Comparison of ENCODE assay signal across 38 cellular contexts in genomic region chr3:151366993-151367392, GRCh38. TPM values are rescaled to one million over a fixed set of nuclear protein-coding genes. Genes with fewer than 3 reads are reported as not detected.
"Had no signal": no experiment of that assay in that cellular context is flagged by ENCODE, and none has a peak within 500 bp of the region (broad histone marks: within the 10 kb centered on the region; RNA-seq: fewer than 3 reads in every experiment).

No MANE protein-coding gene starts in this region.

- H3K27me3 ChIP-seq: ascending aorta, breast epithelium, cardiac muscle cell, colonic mucosa, esophagus squamous epithelium, gastroesophageal sphincter, heart right ventricle, hepatocyte had no signal

- H3K36me3 ChIP-seq: ascending aorta, breast epithelium, cardiac muscle cell, colonic mucosa, esophagus squamous epithelium, gastroesophageal sphincter, heart right ventricle, WERI-Rb-1 had no signal

- H3K27ac ChIP-seq: ascending aorta, breast epithelium, cardiac muscle cell, colonic mucosa, epithelial cell of prostate, esophagus squamous epithelium, gastroesophageal sphincter, heart right ventricle, hepatocyte, WERI-Rb-1 had no signal

- H3K36me3 Mint-ChIP-seq: activated CD4-positive, alpha-beta memory T cell treated with anti-CD3 and anti-CD28 coated beads for 36 hours; activated CD8-positive, alpha-beta memory T cell treated with anti-CD3 and anti-CD28 coated beads, Interleukin-2, amount 10 ng/mL, durations not matched to agents 7 days and 5 days; activated naive CD4-positive, alpha-beta T cell treated with anti-CD3 and anti-CD28 coated beads, Interleukin-2, amount 10 ng/mL, durations not matched to agents 7 days and 5 days; activated naive CD4-positive, alpha-beta T cell treated with anti-CD3 and anti-CD28 coated beads, Interleukin-2, amount 50 U/mL, for 72 hours; activated naive CD8-positive, alpha-beta T cell treated with anti-CD3 and anti-CD28 coated beads, Interleukin-2, amount 10 ng/mL, durations not matched to agents 7 days and 5 days had no signal

- H3K9me3 ChIP-seq: ascending aorta, breast epithelium, colonic mucosa, esophagus squamous epithelium, gastroesophageal sphincter, heart right ventricle had no signal

- DNase-seq: activated B cell treated with CpG ODN at 0.5 μM for 24 hours; activated CD4-positive, alpha-beta memory T cell treated with anti-CD3 and anti-CD28 coated beads for 36 hours; activated CD4-positive, alpha-beta T cell treated with anti-CD3 and anti-CD28 coated beads, Interleukin-2, amount 10 ng/mL, durations not matched to agents 24 days and 14 days; activated CD8-positive, alpha-beta memory T cell treated with anti-CD3 and anti-CD28 coated beads, Interleukin-2, amount 10 ng/mL, durations not matched to agents 7 days and 5 days; activated CD8-positive, alpha-beta memory T cell treated with anti-CD3 and anti-CD28 coated beads, Interleukin-2, amount 50 U/mL, for 4 hours; activated CD8-positive, alpha-beta T cell treated with anti-CD3 and anti-CD28 coated beads, Interleukin-2, amount 10 ng/mL, durations not matched to agents 7 days and 5 days; activated effector memory CD4-positive, alpha-beta T cell treated with anti-CD3 and anti-CD28 coated beads, Interleukin-2, amount 50 U/mL, for 16 hours; activated naive CD4-positive, alpha-beta T cell treated with anti-CD3 and anti-CD28 coated beads, Interleukin-2, amount 10 ng/mL, durations not matched to agents 7 days and 5 days; activated naive CD8-positive, alpha-beta T cell treated with anti-CD3 and anti-CD28 coated beads, Interleukin-2, amount 10 ng/mL, durations not matched to agents 7 days and 5 days; activated T-cell treated with anti-CD3 and anti-CD28 coated beads, Interleukin-2, amount 50 U/mL, for 1 hour; activated T-cell treated with anti-CD3 and anti-CD28 coated beads, Interleukin-2, amount 50 U/mL, for 48 hours; central memory CD4-positive, alpha-beta T cell; cerebellar nuclear complex; colonic mucosa; effector CD8-positive, alpha-beta T cell; esophagus squamous epithelium; foreskin melanocyte; heart right ventricle; T1000; WERI-Rb-1 had no signal

- H3K4me3 Mint-ChIP-seq: activated B cell treated with CpG ODN at 0.5 μM for 24 hours; activated CD4-positive, alpha-beta memory T cell treated with anti-CD3 and anti-CD28 coated beads for 36 hours; activated CD4-positive, alpha-beta T cell treated with anti-CD3 and anti-CD28 coated beads, Interleukin-2, amount 10 ng/mL, durations not matched to agents 24 days and 14 days; activated CD8-positive, alpha-beta memory T cell treated with anti-CD3 and anti-CD28 coated beads, Interleukin-2, amount 10 ng/mL, durations not matched to agents 7 days and 5 days; activated CD8-positive, alpha-beta T cell treated with anti-CD3 and anti-CD28 coated beads, Interleukin-2, amount 10 ng/mL, durations not matched to agents 7 days and 5 days; activated naive CD4-positive, alpha-beta T cell treated with anti-CD3 and anti-CD28 coated beads, Interleukin-2, amount 10 ng/mL, durations not matched to agents 7 days and 5 days; activated naive CD8-positive, alpha-beta T cell treated with anti-CD3 and anti-CD28 coated beads, Interleukin-2, amount 10 ng/mL, durations not matched to agents 7 days and 5 days; activated T-helper 1 cell treated with anti-CD3 and anti-CD28 coated beads, Interleukin-12 subunit alpha, Interleukin-12 subunit beta, Interleukin-2, Interleukin-4 antibody, amounts not matched to agents 30 ng/mL and 10 ng/mL and 1 ng/mL, durations not matched to agents 14 hours and 24 hours and 36 hours; brain had no signal

- H3K27me3 Mint-ChIP-seq: activated B cell treated with CpG ODN at 0.5 μM for 24 hours; activated CD8-positive, alpha-beta memory T cell treated with anti-CD3 and anti-CD28 coated beads, Interleukin-2, amount 10 ng/mL, durations not matched to agents 7 days and 5 days; activated naive CD4-positive, alpha-beta T cell treated with anti-CD3 and anti-CD28 coated beads, Interleukin-2, amount 10 ng/mL, durations not matched to agents 7 days and 5 days had no signal

- H2AFZ ChIP-seq: hepatocyte had no signal

- H3K4me1 ChIP-seq: ascending aorta, breast epithelium, colonic mucosa, esophagus squamous epithelium, gastroesophageal sphincter had no signal

- H3K4me3 ChIP-seq: ascending aorta, breast epithelium, cardiac muscle cell, colonic mucosa, esophagus squamous epithelium, gastroesophageal sphincter, heart right ventricle, hepatocyte had no signal

- ATAC-seq: activated CD4-positive, CD25-positive, alpha-beta regulatory T cell treated with anti-CD3 and anti-CD28 coated beads, Interleukin-2, amount 50 U/mL, for 24 hours; activated CD8-positive, alpha-beta memory T cell treated with anti-CD3 and anti-CD28 coated beads, Interleukin-2, amount 10 ng/mL, durations not matched to agents 7 days and 5 days; activated CD8-positive, alpha-beta T cell treated with anti-CD3 and anti-CD28 coated beads, Interleukin-2, amount 10 ng/mL, durations not matched to agents 7 days and 5 days; activated naive CD4-positive, alpha-beta T cell treated with anti-CD3 and anti-CD28 coated beads, Interleukin-2, amount 50 U/mL, for 72 hours; gastroesophageal sphincter; heart right ventricle had no signal

- H3K4me1 Mint-ChIP-seq: activated CD4-positive, alpha-beta T cell treated with anti-CD3 and anti-CD28 coated beads, Interleukin-2, amount 10 ng/mL, durations not matched to agents 24 days and 14 days; activated CD8-positive, alpha-beta memory T cell treated with anti-CD3 and anti-CD28 coated beads, Interleukin-2, amount 10 ng/mL, durations not matched to agents 7 days and 5 days; activated naive CD4-positive, alpha-beta T cell treated with anti-CD3 and anti-CD28 coated beads, Interleukin-2, amount 10 ng/mL, durations not matched to agents 7 days and 5 days; activated naive CD8-positive, alpha-beta T cell treated with anti-CD3 and anti-CD28 coated beads, Interleukin-2, amount 10 ng/mL, durations not matched to agents 7 days and 5 days had no signal

- H3K9me3 Mint-ChIP-seq: activated B cell treated with CpG ODN at 0.5 μM for 24 hours; activated CD4-positive, alpha-beta memory T cell treated with anti-CD3 and anti-CD28 coated beads for 36 hours; activated CD4-positive, alpha-beta T cell treated with anti-CD3 and anti-CD28 coated beads, Interleukin-2, amount 10 ng/mL, durations not matched to agents 24 days and 14 days; activated naive CD4-positive, alpha-beta T cell treated with anti-CD3 and anti-CD28 coated beads, Interleukin-2, amount 10 ng/mL, durations not matched to agents 7 days and 5 days; activated naive CD4-positive, alpha-beta T cell treated with anti-CD3 and anti-CD28 coated beads, Interleukin-2, amount 50 U/mL, for 72 hours; activated naive CD8-positive, alpha-beta T cell treated with anti-CD3 and anti-CD28 coated beads, Interleukin-2, amount 10 ng/mL, durations not matched to agents 7 days and 5 days; activated T-helper 1 cell treated with anti-CD3 and anti-CD28 coated beads, Interleukin-12 subunit alpha, Interleukin-12 subunit beta, Interleukin-2, Interleukin-4 antibody, amounts not matched to agents 30 ng/mL and 10 ng/mL and 1 ng/mL, durations not matched to agents 14 hours and 24 hours and 36 hours; activated T-helper 2 cell treated with anti-CD3 and anti-CD28 coated beads, Interferon-gamma antibody, Interleukin-2, Interleukin-4, amounts not matched to agents 10 μg/mL and 5 μg/mL and 100 μg/mL, durations not matched to agents 14 hours and 24 hours and 36 hours; brain had no signal

- H3K79me2 ChIP-seq: hepatocyte had no signal

- H3K4me2 ChIP-seq: hepatocyte had no signal

- H3K27ac Mint-ChIP-seq: activated B cell treated with CpG ODN at 0.5 μM for 24 hours; activated CD4-positive, alpha-beta memory T cell treated with anti-CD3 and anti-CD28 coated beads for 36 hours; activated CD4-positive, alpha-beta T cell treated with anti-CD3 and anti-CD28 coated beads, Interleukin-2, amount 10 ng/mL, durations not matched to agents 24 days and 14 days; activated CD8-positive, alpha-beta memory T cell treated with anti-CD3 and anti-CD28 coated beads, Interleukin-2, amount 10 ng/mL, durations not matched to agents 7 days and 5 days; activated CD8-positive, alpha-beta T cell treated with anti-CD3 and anti-CD28 coated beads, Interleukin-2, amount 10 ng/mL, durations not matched to agents 7 days and 5 days; activated naive CD4-positive, alpha-beta T cell treated with anti-CD3 and anti-CD28 coated beads, Interleukin-2, amount 10 ng/mL, durations not matched to agents 7 days and 5 days; activated naive CD4-positive, alpha-beta T cell treated with anti-CD3 and anti-CD28 coated beads, Interleukin-2, amount 50 U/mL, for 72 hours; activated naive CD8-positive, alpha-beta T cell treated with anti-CD3 and anti-CD28 coated beads, Interleukin-2, amount 10 ng/mL, durations not matched to agents 7 days and 5 days; activated T-helper 1 cell treated with anti-CD3 and anti-CD28 coated beads, Interleukin-12 subunit alpha, Interleukin-12 subunit beta, Interleukin-2, Interleukin-4 antibody, amounts not matched to agents 30 ng/mL and 10 ng/mL and 1 ng/mL, durations not matched to agents 14 hours and 24 hours and 36 hours; activated T-helper 2 cell treated with anti-CD3 and anti-CD28 coated beads, Interferon-gamma antibody, Interleukin-2, Interleukin-4, amounts not matched to agents 10 μg/mL and 5 μg/mL and 100 μg/mL, durations not matched to agents 14 hours and 24 hours and 36 hours; brain had no signal

RNA-seq across cellular contexts. Expression of gene P2RY12, which starts 17.6 kb away (rescaled TPM):
- total RNA-seq: activated CD4-positive, alpha-beta memory T cell treated with anti-CD3 and anti-CD28 coated beads for 36 hours; activated CD4-positive, alpha-beta T cell treated with anti-CD3 and anti-CD28 coated beads, Interleukin-2, amount 10 ng/mL, durations not matched to agents 24 days and 14 days; activated CD8-positive, alpha-beta memory T cell treated with anti-CD3 and anti-CD28 coated beads for 36 hours; activated CD8-positive, alpha-beta memory T cell treated with anti-CD3 and anti-CD28 coated beads, Interleukin-2, amount 10 ng/mL, durations not matched to agents 7 days and 5 days; activated CD8-positive, alpha-beta T cell treated with anti-CD3 and anti-CD28 coated beads, Interleukin-2, amount 10 ng/mL, durations not matched to agents 7 days and 5 days; activated naive CD4-positive, alpha-beta T cell treated with anti-CD3 and anti-CD28 coated beads, Interleukin-2, amount 50 U/mL, for 72 hours; activated naive CD8-positive, alpha-beta T cell treated with anti-CD3 and anti-CD28 coated beads, Interleukin-2, amount 10 ng/mL, durations not matched to agents 7 days and 5 days; activated T-helper 1 cell treated with anti-CD3 and anti-CD28 coated beads, Interleukin-12 subunit alpha, Interleukin-12 subunit beta, Interleukin-2, Interleukin-4 antibody, amounts not matched to agents 30 ng/mL and 10 ng/mL and 1 ng/mL, durations not matched to agents 14 hours and 24 hours and 36 hours; activated T-helper 2 cell treated with anti-CD3 and anti-CD28 coated beads, Interferon-gamma antibody, Interleukin-2, Interleukin-4, amounts not matched to agents 10 μg/mL and 5 μg/mL and 100 μg/mL, durations not matched to agents 14 hours and 24 hours and 36 hours; ascending aorta; cardiac muscle cell; dermis microvascular lymphatic vessel endothelial cell; endothelial cell of umbilical vein; glomerular endothelial cell; T-helper 2 cell treated with Interferon-gamma antibody and Interleukin-4, amounts not matched to agents 100 ng/mL and 5 ng/mL, for 36 hours had no signal
- polyA plus RNA-seq: endothelial cell of umbilical vein, hepatocyte had no signal

RNA-seq across cellular contexts. Expression of gene P2RY13, which starts 37.6 kb away (rescaled TPM):
- total RNA-seq: activated CD4-positive, alpha-beta memory T cell treated with anti-CD3 and anti-CD28 coated beads for 36 hours; activated CD4-positive, alpha-beta T cell treated with anti-CD3 and anti-CD28 coated beads, Interleukin-2, amount 10 ng/mL, durations not matched to agents 24 days and 14 days; activated CD8-positive, alpha-beta memory T cell treated with anti-CD3 and anti-CD28 coated beads for 36 hours; activated CD8-positive, alpha-beta memory T cell treated with anti-CD3 and anti-CD28 coated beads, Interleukin-2, amount 10 ng/mL, durations not matched to agents 7 days and 5 days; activated CD8-positive, alpha-beta T cell treated with anti-CD3 and anti-CD28 coated beads, Interleukin-2, amount 10 ng/mL, durations not matched to agents 7 days and 5 days; activated naive CD4-positive, alpha-beta T cell treated with anti-CD3 and anti-CD28 coated beads, Interleukin-2, amount 50 U/mL, for 72 hours; activated naive CD8-positive, alpha-beta T cell treated with anti-CD3 and anti-CD28 coated beads, Interleukin-2, amount 10 ng/mL, durations not matched to agents 7 days and 5 days; activated T-helper 1 cell treated with anti-CD3 and anti-CD28 coated beads, Interleukin-12 subunit alpha, Interleukin-12 subunit beta, Interleukin-2, Interleukin-4 antibody, amounts not matched to agents 30 ng/mL and 10 ng/mL and 1 ng/mL, durations not matched to agents 14 hours and 24 hours and 36 hours; activated T-helper 2 cell treated with anti-CD3 and anti-CD28 coated beads, Interferon-gamma antibody, Interleukin-2, Interleukin-4, amounts not matched to agents 10 μg/mL and 5 μg/mL and 100 μg/mL, durations not matched to agents 14 hours and 24 hours and 36 hours; cardiac muscle cell; dermis microvascular lymphatic vessel endothelial cell; endothelial cell of umbilical vein; fibroblast of lung; fibroblast of villous mesenchyme; glomerular endothelial cell; hepatocyte; T-helper 2 cell treated with Interferon-gamma antibody and Interleukin-4, amounts not matched to agents 100 ng/mL and 5 ng/mL, for 36 hours had no signal
- polyA plus RNA-seq: endothelial cell of umbilical vein, hepatocyte had no signal

RNA-seq across cellular contexts. Expression of gene GPR87, which starts 50.4 kb away (rescaled TPM):
- total RNA-seq: activated B cell treated with CpG ODN at 0.5 μM for 24 hours; activated CD8-positive, alpha-beta T cell treated with anti-CD3 and anti-CD28 coated beads, Interleukin-2, amount 10 ng/mL, durations not matched to agents 7 days and 5 days; activated naive CD8-positive, alpha-beta T cell treated with anti-CD3 and anti-CD28 coated beads, Interleukin-2, amount 10 ng/mL, durations not matched to agents 7 days and 5 days; ascending aorta; cardiac muscle cell; colonic mucosa; endothelial cell of umbilical vein; heart right ventricle had no signal
- polyA plus RNA-seq: cardiac muscle cell, endothelial cell of umbilical vein had no signal
